In the genomic region with DNA sequence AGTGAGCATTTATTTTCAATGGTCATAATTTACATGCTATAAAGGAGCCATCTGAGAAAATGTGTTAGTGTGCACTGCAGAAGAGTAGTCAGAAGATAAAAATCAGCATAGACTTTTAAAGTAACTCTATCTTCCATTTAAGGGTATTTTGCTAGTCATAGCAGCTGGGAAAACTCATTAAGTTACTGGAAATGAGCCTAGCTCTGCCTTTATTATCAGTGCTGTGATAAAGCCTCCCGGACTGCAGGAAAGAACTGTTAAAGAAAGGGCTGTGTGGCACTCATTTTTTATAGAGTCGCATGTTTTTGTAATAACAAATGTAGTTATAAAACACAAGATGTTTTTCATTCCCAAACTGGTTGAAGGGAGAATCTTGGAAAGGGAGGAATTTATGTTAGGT, we compare ENCODE assay signal across 18 cellular contexts.
"Had no signal": no experiment of that assay in that cellular context is flagged by ENCODE, and none has a peak within 500 bp of the region (broad histone marks: within the 10 kb centered on the region; RNA-seq: fewer than 3 reads in every experiment).

No MANE protein-coding gene starts in this region.

- H3K27ac Mint-ChIP-seq: naive thymus-derived CD8-positive, alpha-beta T cell had no signal

- H3K27ac ChIP-seq: colonic mucosa, heart left ventricle, ovary, right atrium auricular region had no signal

- DNase-seq: colonic mucosa; dermis blood vessel endothelial cell; erythroblast; foreskin melanocyte; heart left ventricle; hippocampal formation; left colon; mammary epithelial cell; mucosa of descending colon; naive thymus-derived CD8-positive, alpha-beta T cell; nucleus accumbens; ovary; small intestine; stimulated activated CD4-positive, alpha-beta T cell treated with anti-CD3 and anti-CD28 coated beads, Interleukin-2, amount 100 ng/mL, for 48 hours; stimulated activated naive CD4-positive, alpha-beta T cell treated with Interleukin-2 at 50 U/mL for 16 hours; trophoblast cell had no signal

- H3K4me1 ChIP-seq: colonic mucosa, heart left ventricle, right atrium auricular region had no signal

- H3K36me3 ChIP-seq: colonic mucosa, heart left ventricle, ovary, right atrium auricular region had no signal

- H3K4me3 Mint-ChIP-seq: naive thymus-derived CD8-positive, alpha-beta T cell; neural crest cell had no signal

- H3K4me1 Mint-ChIP-seq: naive thymus-derived CD8-positive, alpha-beta T cell; neural crest cell had no signal

- H3K36me3 Mint-ChIP-seq: naive thymus-derived CD8-positive, alpha-beta T cell had no signal

- ATAC-seq: heart left ventricle; left colon; mucosa of descending colon; naive thymus-derived CD8-positive, alpha-beta T cell had no signal

- H3K27me3 ChIP-seq: colonic mucosa, heart left ventricle, ovary, right atrium auricular region had no signal

- H3K27me3 Mint-ChIP-seq: naive thymus-derived CD8-positive, alpha-beta T cell had no signal

- H3K9me3 Mint-ChIP-seq: neural crest cell had no signal

- H3K9me3 ChIP-seq: colonic mucosa, mucosa of descending colon, ovary, right atrium auricular region had no signal

- H3K4me3 ChIP-seq: colonic mucosa, heart left ventricle, mucosa of descending colon, ovary, right atrium auricular region had no signal
